In genomic region chr6:11270030-11271027, GRCh38 we compare ENCODE assay signal across 1 cellular context.
TF ChIP-seq lines count a peak whose summit lies in the region.

No MANE protein-coding gene starts in this region.

TF ChIP-seq in K562, 482 proteins besides CTCF, POLR2A, EP300 and RAD21 (continued from another document):
- no peak for TF ChIP-seq YY1 (IDR thresholded peaks at IDR 0.05; ENCODE audit: borderline replicate concordance in 1 of 3, control insufficient read depth in 1 of 3, extremely low read depth in 1 of 3, insufficient read depth in 3 of 3, insufficient read length in 1 of 3, insufficient replicate concordance in 2 of 3, low read depth in 1 of 3, low read length in 2 of 3)
TF ChIP-seq in K562: peak in this region for 1.
